In genomic region chr16:30380801-30381208, GRCh38 we compare ENCODE assay signal across 1 cellular context.
TF ChIP-seq lines count a peak whose summit lies in the region.

No MANE protein-coding gene starts in this region.

TF ChIP-seq in K562, 482 proteins besides CTCF, POLR2A, EP300 and RAD21:
- no peak for TF ChIP-seq TRIM28 (IDR thresholded peaks at IDR 0.05)
- TF ChIP-seq ZNF766 (CRISPR knock-in tag; conservative IDR thresholded peaks at IDR 0.05), result 0 out of 2 replicates have a peak, but pooled peaks have one; percentile 13
- TF ChIP-seq SMAD4 (CRISPR knock-in tag; conservative IDR thresholded peaks at IDR 0.05), result 0 out of 2 replicates have a peak, but pooled peaks have one; percentile 8
- no peak for TF ChIP-seq ZNF384 (IDR thresholded peaks at IDR 0.05; ENCODE audit: low read depth, low read length)
- TF ChIP-seq XRCC5 (IDR thresholded peaks at IDR 0.05; ENCODE audit: low read depth, low read length), result peak; percentile 16; the same call in 1 of the 2 replicates
- no peak for TF ChIP-seq PCBP1 (IDR thresholded peaks at IDR 0.05; ENCODE audit: low read depth, low read length, poor library complexity, severe bottlenecking)
- TF ChIP-seq MEIS2 (IDR thresholded peaks at IDR 0.05; ENCODE audit: partially characterized antibody), result no peak
- peak; percentile 47 for TF ChIP-seq ZFX (CRISPR knock-in tag; IDR thresholded peaks at IDR 0.05)
- TF ChIP-seq MTA2 (IDR thresholded peaks at IDR 0.05; ENCODE audit: low read depth), result peak; percentile 18; the same call in 1 of the 2 replicates
- TF ChIP-seq PREB (CRISPR knock-in tag; IDR thresholded peaks at IDR 0.05), result no peak
- TF ChIP-seq ARHGAP35 (IDR thresholded peaks at IDR 0.05; ENCODE audit: partially characterized antibody), result no peak
- TF ChIP-seq ZBTB11 (CRISPR knock-in tag; IDR thresholded peaks at IDR 0.05), result no peak
- TF ChIP-seq E2F1 (CRISPR knock-in tag; IDR thresholded peaks at IDR 0.05), result 0 out of 2 replicates have a peak, but pooled peaks have one; percentile 26
- no peak for TF ChIP-seq ZBTB12 (CRISPR knock-in tag; IDR thresholded peaks at IDR 0.05)
- no peak for TF ChIP-seq FUS (optimal IDR thresholded peaks at IDR 0.05; ENCODE audit: low read depth, low read length)
- peak; percentile 79 for TF ChIP-seq ZBTB33 (CRISPR knock-in tag; IDR thresholded peaks at IDR 0.05)
- TF ChIP-seq ZFP1 (CRISPR knock-in tag; IDR thresholded peaks at IDR 0.05), result no peak
- no peak for TF ChIP-seq DACH1 (IDR thresholded peaks at IDR 0.05; ENCODE audit: partially characterized antibody)
- no peak for TF ChIP-seq L3MBTL2 (IDR thresholded peaks at IDR 0.05)
- peak; percentile 5; the same call in 1 of the 2 replicates for TF ChIP-seq ARID4B (CRISPR knock-in tag; IDR thresholded peaks at IDR 0.05)
- peak; percentile 54; the same call in 1 of the 2 replicates for TF ChIP-seq GTF2A2 (tag; IDR thresholded peaks at IDR 0.05)
- TF ChIP-seq WHSC1 (IDR thresholded peaks at IDR 0.05; ENCODE audit: low read length), result no peak
- TF ChIP-seq NR4A1 (CRISPR knock-in tag; IDR thresholded peaks at IDR 0.05), result no peak
- TF ChIP-seq NR4A1 (tag; IDR thresholded peaks at IDR 0.05), result peak; percentile 38; the same call in 1 of the 2 replicates
- peak; percentile 96 for TF ChIP-seq NR2C2 (CRISPR knock-in tag; IDR thresholded peaks at IDR 0.05)
- TF ChIP-seq NR2C2 (tag; IDR thresholded peaks at IDR 0.05), result no peak
- TF ChIP-seq MAZ (CRISPR knock-in tag; conservative IDR thresholded peaks at IDR 0.05 in 1 of 2, IDR thresholded peaks at IDR 0.05 in 1 of 2), result 0 out of 4 replicates have a peak, but pooled peaks of 1 of the 2 experiments have one; percentile 2
- 0 out of 2 replicates have a peak, but pooled peaks have one; percentile 34 for TF ChIP-seq DMBX1 (CRISPR knock-in tag; IDR thresholded peaks at IDR 0.05; ENCODE audit: borderline replicate concordance)
- TF ChIP-seq SPI1 (IDR thresholded peaks at IDR 0.05; ENCODE audit: borderline replicate concordance, low read depth, low read length), result no peak
